11 cellular contexts compared by ENCODE assay signal in genomic region chr14:74549588-74549987, GRCh38.
DNase-seq lines count a peak whose midpoint lies in the region; ATAC-seq and TF ChIP-seq lines count a peak whose summit lies in the region.
"Had no signal": no experiment of that assay in that cellular context is flagged by ENCODE, and none has a peak within 500 bp of the region (broad histone marks: within the 10 kb centered on the region; RNA-seq: fewer than 3 reads in every experiment).

No MANE protein-coding gene starts in this region.

- no peak overlapping the region for H3K27ac Mint-ChIP-seq in effector memory CD8-positive, alpha-beta T cell

- ATAC-seq in RWPE2 (ENCODE audit: low read depth) (peak; percentile 72), HG03432 (IDR thresholded peaks at IDR 0.05; ENCODE audit: unreplicated experiment) (no peak)
- ATAC-seq in stimulated activated naive CD8-positive, alpha-beta T cell treated with anti-CD3 and anti-CD28 coated beads, Interleukin-15, Interleukin-2, amounts not matched to agents 100 U/mL and 50 U/mL, for 24 hours = peak; percentile 34
- no peak for ATAC-seq in effector memory CD8-positive, alpha-beta T cell (replicated peaks)

- no peaks in the 10 kb centered on the region for H3K27me3 ChIP-seq in RWPE2 (ENCODE audit: insufficient read depth, poor library complexity, severe bottlenecking)

- no peaks in the 10 kb centered on the region for H3K36me3 Mint-ChIP-seq in effector memory CD8-positive, alpha-beta T cell (ENCODE audit: insufficient read depth)

- no peak for TF ChIP-seq POLR2A in erythroblast (IDR thresholded peaks at IDR 0.05; ENCODE audit: low read length)

- H3K27ac ChIP-seq in RWPE2 (ENCODE audit: poor library complexity, severe bottlenecking) = peak overlapping the region; percentile 32

- H3K4me3 ChIP-seq in RWPE2 (ENCODE audit: severe bottlenecking) (no peak overlapping the region), fibroblast of mammary gland (ENCODE audit: control insufficient read depth, low read depth, low read length) (no peak overlapping the region)
- H3K4me3 ChIP-seq: skin epidermis had no signal

- no peaks in the 10 kb centered on the region for H3K9me3 ChIP-seq in RWPE2 (ENCODE audit: severe bottlenecking)

- peaks cover 99% of the 10 kb centered on the region for H3K36me3 ChIP-seq in RWPE2 (ENCODE audit: low read depth)

- peaks cover 0 to 16% of the 10 kb centered on the region in 2 donors for H3K27me3 Mint-ChIP-seq in effector memory CD8-positive, alpha-beta T cell

- H3K4me1 ChIP-seq in RWPE2 (ENCODE audit: insufficient read depth, poor library complexity, severe bottlenecking) = peaks cover 2% of the 10 kb centered on the region

- TF ChIP-seq CTCF in RWPE2 (IDR thresholded peaks at IDR 0.05; ENCODE audit: poor library complexity, severe bottlenecking) (peak; percentile 72), fibroblast of mammary gland (conservative IDR thresholded peaks at IDR 0.05; ENCODE audit: control insufficient read depth, insufficient read depth, low read depth, low read length) (peak; percentile 40)

- H3K4me3 Mint-ChIP-seq in effector memory CD8-positive, alpha-beta T cell = no peak overlapping the region

- no peaks in the 10 kb centered on the region for H3K9me3 Mint-ChIP-seq in effector memory CD8-positive, alpha-beta T cell

- DNase-seq in NCI-H510A treated with DMSO at 0.1 percent for 48 hours (lab: John Stamatoyannopoulos, UW) (peak; percentile 20), NCI-H510A (lab: John Stamatoyannopoulos, UW) (no peak), RWPE2 (ENCODE audit: low spot score) (peak; percentile 64), fibroblast of mammary gland (ENCODE audit: low read depth) (peak; percentile 22), erythroblast (lab: John Stamatoyannopoulos, UW) (no peak)
- DNase-seq in stimulated activated naive CD8-positive, alpha-beta T cell treated with anti-CD3 and anti-CD28 coated beads, Interleukin-15, Interleukin-2, amounts not matched to agents 100 U/mL and 50 U/mL, for 24 hours = no peak
- DNase-seq in effector memory CD8-positive, alpha-beta T cell = no peak
- DNase-seq: activated naive CD4-positive, alpha-beta T cell treated with anti-CD3 and anti-CD28 coated beads, Interleukin-2, amount 50 U/mL, for 16 hours; NCI-H1092 had no signal

- no peaks in the 10 kb centered on the region for H3K4me1 Mint-ChIP-seq in effector memory CD8-positive, alpha-beta T cell (ENCODE audit: low read depth in 2 of 2)

Comparison
In these comparisons a context has a peak if more than half of its experiments do, and no peak if none do; other contexts are left out.
1. DNase-seq: peak in NCI-H510A treated with DMSO at 0.1 percent for 48 hours (single experiment), RWPE2 (single experiment) and fibroblast of mammary gland (single experiment); none in NCI-H510A (single experiment), stimulated activated naive CD8-positive, alpha-beta T cell treated with anti-CD3 and anti-CD28 coated beads, Interleukin-15, Interleukin-2, amounts not matched to agents 100 U/mL and 50 U/mL, for 24 hours (single experiment), effector memory CD8-positive, alpha-beta T cell (0 of 3) and erythroblast (0 of 2).
2. ATAC-seq: peak in RWPE2 (single experiment) and stimulated activated naive CD8-positive, alpha-beta T cell treated with anti-CD3 and anti-CD28 coated beads, Interleukin-15, Interleukin-2, amounts not matched to agents 100 U/mL and 50 U/mL, for 24 hours (single experiment); none in effector memory CD8-positive, alpha-beta T cell (single experiment) and HG03432 (single experiment).